Comparison of ENCODE assay signal across 11 cellular contexts in genomic region chr2:144507441-144508161, GRCh38. TPM values are rescaled to one million over a fixed set of nuclear protein-coding genes. Genes with fewer than 3 reads are reported as not detected.
DNase-seq lines count a peak whose midpoint lies in the region; ATAC-seq and TF ChIP-seq lines count a peak whose summit lies in the region.
"Had no signal": no experiment of that assay in that cellular context is flagged by ENCODE, and none has a peak within 500 bp of the region (broad histone marks: within the 10 kb centered on the region; RNA-seq: fewer than 3 reads in every experiment).

No MANE protein-coding gene starts in this region.

- H3K4me1 ChIP-seq in SJSA1 (replicated peaks) (peaks cover 62% of the 10 kb centered on the region), rectal smooth muscle tissue (ENCODE audit: control insufficient read depth, insufficient read depth, low read length) (peaks cover 4% of the 10 kb centered on the region)

- DNase-seq in CD1c-positive myeloid dendritic cell (ENCODE audit: extremely low spot score) = peak; percentile 79
- peak in 1 of 2 experiments; percentile 54 for DNase-seq in SJSA1 (ENCODE audit: low read depth in 1 of 2, low spot score in 2 of 2)
- no peak for DNase-seq in fibroblast of pulmonary artery (ENCODE audit: low read depth)
- DNase-seq in iPS-NIHi7 (ENCODE audit: extremely low spot score) = no peak
- DNase-seq in NCI-H2081 treated with DMSO at 0.1 percent for 48 hours (lab: John Stamatoyannopoulos, UW) = no peak
- no peak for DNase-seq in SK-N-DZ (ENCODE audit: low spot score)
- DNase-seq: activated T-cell treated with anti-CD3 and anti-CD28 coated beads, Interleukin-2, amount 50 U/mL, for 48 hours; DMS79; RPMI8226 had no signal

- H3K4me3 ChIP-seq in SJSA1 (no peak overlapping the region), fibroblast of pulmonary artery (replicated peaks; ENCODE audit: low read depth, low read length) (peak overlapping the region; percentile 13), rectal smooth muscle tissue (ENCODE audit: low read length) (no peak overlapping the region)

- TF ChIP-seq CTCF in fibroblast of pulmonary artery (IDR thresholded peaks at IDR 0.05; ENCODE audit: low read length, missing control alignments) = no peak

- H3K27me3 ChIP-seq in SJSA1 (replicated peaks) (no peaks in the 10 kb centered on the region), rectal smooth muscle tissue (ENCODE audit: control insufficient read depth, insufficient read depth, low read length) (no peaks in the 10 kb centered on the region)

- ATAC-seq in GM19467 (IDR thresholded peaks at IDR 0.05; ENCODE audit: unreplicated experiment) = no peak

- H3K36me3 ChIP-seq in SJSA1 = peaks cover 11% of the 10 kb centered on the region
- H3K36me3 ChIP-seq in rectal smooth muscle tissue (ENCODE audit: control insufficient read depth, insufficient read depth, low read length) = no peaks in the 10 kb centered on the region

- H3K27ac ChIP-seq in SJSA1 (peak overlapping the region; percentile 100), rectal smooth muscle tissue (ENCODE audit: low read depth, low read length) (peak overlapping the region; percentile 52)

- no peak overlapping the region for H3K9ac ChIP-seq in rectal smooth muscle tissue (ENCODE audit: low read length)

- no peaks in the 10 kb centered on the region for H3K9me3 ChIP-seq in SJSA1 (replicated peaks)

RNA-seq across cellular contexts. Expression of gene ZEB2, which starts 12.3 kb away (rescaled TPM):
- 40.0 and 48.0 TPM in 2 replicates for total RNA-seq in SJSA1 (2014; rRNA removed; shearing (Covaris generic))
- polyA plus RNA-seq in SK-N-DZ (2014; cell fraction: cytosol; rRNA removed) = 5.3 and 7.2 TPM in 2 replicates
- 3.6 and 4.5 TPM in 2 replicates for polyA plus RNA-seq in SK-N-DZ (2014; cell fraction: nucleus; rRNA removed)
